18 cellular contexts compared by ENCODE assay signal in genomic region chr15:26848498-26848897, GRCh38. TPM values are rescaled to one million over a fixed set of nuclear protein-coding genes. Genes with fewer than 3 reads are reported as not detected.
A peak's percentile ranks its signal among the peaks of the same experiment; 100 is the strongest.
DNase-seq lines count a peak whose midpoint lies in the region.
"Had no signal": no experiment of that assay in that cellular context is flagged by ENCODE, and none has a peak within 500 bp of the region (broad histone marks: within the 10 kb centered on the region; RNA-seq: fewer than 3 reads in every experiment).

No MANE protein-coding gene starts in this region.

- no peaks in the 10 kb centered on the region for H3K36me3 ChIP-seq in SJCRH30
- H3K36me3 ChIP-seq: SJSA1 had no signal

- H3K4me1 ChIP-seq in SJCRH30 = no peaks in the 10 kb centered on the region
- H3K4me1 ChIP-seq: A549, SJSA1 had no signal

- H3K4me3 ChIP-seq in SJCRH30 = no peak overlapping the region
- H3K4me3 ChIP-seq: A549, SJSA1 had no signal

- peak; percentile 32 for DNase-seq in HT-29 (ENCODE audit: low spot score)
- DNase-seq in MV-4-11 (lab: John Stamatoyannopoulos, UW) = peak; percentile 73
- DNase-seq in SJCRH30 = peak; percentile 16 to 17
- DNase-seq in ureter (ENCODE audit: low spot score) = no peak
- DNase-seq in T-helper 9 cell = no peak
- no peak for DNase-seq in T1000 (lab: John Stamatoyannopoulos, UW)
- DNase-seq in NCI-H2227 treated with DMSO at 0.1 percent for 48 hours (lab: John Stamatoyannopoulos, UW) = no peak
- DNase-seq: DMS53, MM.1S, NCI-H1417, NCI-H1694 treated with DMSO at 0.1 percent for 48 hours, NCI-H2107, NCI-H510A, T-helper 2 cell had no signal

- no peaks in the 10 kb centered on the region for H3K27me3 ChIP-seq in SJCRH30
- H3K27me3 ChIP-seq: SJSA1 had no signal

- no peaks in the 10 kb centered on the region for H3K9me3 ChIP-seq in SJCRH30 (replicated peaks)
- H3K9me3 ChIP-seq: SJSA1 had no signal

- no peak overlapping the region for H3K27ac ChIP-seq in SJCRH30
- H3K27ac ChIP-seq: A549, SJSA1 had no signal

RNA-seq across cellular contexts. Expression of gene GABRA5, which starts 18.4 kb away (rescaled TPM):
- total RNA-seq in HT-29 (2014; rRNA removed; shearing (Covaris generic)) = not detected in 2 replicates
- total RNA-seq in SJCRH30 (2014; rRNA removed; shearing (Covaris generic)) = 0.61 and 0.67 TPM in 2 replicates
- not detected for total RNA-seq in ureter
- total RNA-seq: B cell, LHCN-M2, SJSA1 had no signal

Comparison
In these comparisons a context has a peak if more than half of its experiments do, and no peak if none do; other contexts are left out.
1. DNase-seq: peak in HT-29 (single experiment), MV-4-11 (single experiment) and SJCRH30 (2 of 2); none in ureter (single experiment), T-helper 9 cell (single experiment), T1000 (single experiment) and NCI-H2227 treated with DMSO at 0.1 percent for 48 hours (single experiment).